ENCODE assay signal across 14 cellular contexts in the genomic region with DNA sequence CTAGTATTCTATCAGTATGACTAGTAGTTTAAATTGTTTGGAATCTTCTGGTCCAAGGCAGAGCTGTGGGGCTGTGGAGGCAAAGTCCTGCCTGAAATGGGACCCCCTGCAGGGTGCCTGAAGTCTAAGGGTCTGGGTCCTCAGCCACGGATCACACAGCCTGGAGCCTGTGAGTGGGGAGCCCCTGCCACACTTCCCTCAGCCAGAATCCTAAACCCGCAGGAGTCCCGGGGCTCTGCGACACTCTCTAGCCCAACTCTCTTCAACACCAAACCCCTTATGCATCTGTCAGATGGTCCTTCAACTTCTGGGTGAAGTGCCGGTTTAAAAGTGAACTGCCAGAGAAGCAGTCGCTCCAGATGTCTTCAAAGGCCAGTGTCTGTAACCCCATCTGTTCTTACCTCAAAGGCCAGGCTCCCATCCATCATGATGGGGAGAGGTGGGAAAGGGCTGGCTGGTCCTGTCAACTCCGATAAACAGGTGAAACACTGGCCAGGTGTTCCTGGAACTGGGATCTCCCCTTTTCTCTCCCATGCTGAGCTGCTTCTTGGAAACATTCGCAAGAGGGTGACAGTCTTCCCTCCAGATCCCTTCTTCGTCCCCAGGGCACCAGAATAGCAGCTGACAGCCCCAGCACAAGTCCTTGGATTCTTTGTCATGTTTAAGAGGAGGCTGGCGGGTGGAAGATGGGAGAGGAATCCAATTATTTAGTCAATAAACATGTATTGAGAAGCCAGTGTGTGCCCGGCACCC.
DNase-seq lines count a peak whose midpoint lies in the region; ATAC-seq and TF ChIP-seq lines count a peak whose summit lies in the region.
"Had no signal": no experiment of that assay in that cellular context is flagged by ENCODE, and none has a peak within 500 bp of the region (broad histone marks: within the 10 kb centered on the region; RNA-seq: fewer than 3 reads in every experiment).

No MANE protein-coding gene starts in this region.

- no peak for TF ChIP-seq CTCF in DND-41 (IDR thresholded peaks at IDR 0.05; ENCODE audit: borderline replicate concordance, extremely low read depth, low read length, poor library complexity, severe bottlenecking)

- peak overlapping the region; percentile 96 for H3K27ac ChIP-seq in DND-41 (ENCODE audit: low read length)
- H3K27ac ChIP-seq: 22Rv1, dorsolateral prefrontal cortex, lower lobe of right lung, right lobe of liver had no signal

- peak overlapping the region; percentile 58 for H3K9ac ChIP-seq in DND-41 (ENCODE audit: low read depth, low read length)
- H3K9ac ChIP-seq in NT2/D1 (ENCODE audit: insufficient read length, low read depth), result no peak overlapping the region

- no peaks in the 10 kb centered on the region for H4K20me1 ChIP-seq in DND-41 (ENCODE audit: insufficient read depth, low read length)

- H3K4me2 ChIP-seq in DND-41 (ENCODE audit: insufficient read depth, low read length), result peak overlapping the region; percentile 48

- DNase-seq in NCI-H2171 treated with DMSO at 0.1 percent for 48 hours (lab: John Stamatoyannopoulos, UW) (peak; percentile 67), NCI-H2171 (lab: John Stamatoyannopoulos, UW) (no peak), DND-41 (peak; percentile 84), NT2/D1 (ENCODE audit: low read depth, low spot score) (peak; percentile 43), islet precursor cell (peak; percentile 59)
- DNase-seq: dorsolateral prefrontal cortex, lower lobe of right lung, NCI-H226, right lobe of liver, trophoblast cell had no signal

- H3K27me3 ChIP-seq in DND-41 (ENCODE audit: insufficient read depth, low read length, poor library complexity), result no peaks in the 10 kb centered on the region
- peaks cover 14% of the 10 kb centered on the region for H3K27me3 ChIP-seq in NT2/D1 (ENCODE audit: insufficient read depth, insufficient read length)
- H3K27me3 ChIP-seq: right lobe of liver had no signal

- H3K9me3 ChIP-seq in DND-41 (ENCODE audit: insufficient read depth, low read length, severe bottlenecking) (peaks cover 22% of the 10 kb centered on the region), NT2/D1 (ENCODE audit: insufficient read depth, low read length) (peaks cover 9% of the 10 kb centered on the region; the same call in 1 of the 2 replicates)
- H3K9me3 ChIP-seq: lower lobe of right lung, right lobe of liver had no signal

- H3K36me3 ChIP-seq in DND-41 (ENCODE audit: insufficient read depth, low read length) (no peaks in the 10 kb centered on the region), NT2/D1 (ENCODE audit: insufficient read depth, insufficient read length, low read length) (no peaks in the 10 kb centered on the region)
- H3K36me3 ChIP-seq: lower lobe of right lung, right lobe of liver had no signal

- peak; percentile 48 for ATAC-seq in DND-41 (ENCODE audit: insufficient read depth, low read depth)
- no peak for ATAC-seq in HG03045 (IDR thresholded peaks at IDR 0.05; ENCODE audit: unreplicated experiment)
- no peak for ATAC-seq in HG03342 (IDR thresholded peaks at IDR 0.05; ENCODE audit: unreplicated experiment)
- ATAC-seq in GM21528 (IDR thresholded peaks at IDR 0.05; ENCODE audit: low FRiP score, unreplicated experiment), result no peak

- H3K79me2 ChIP-seq in DND-41 (ENCODE audit: insufficient read depth, low read length), result no peaks in the 10 kb centered on the region

- peaks cover 85% of the 10 kb centered on the region for H3K4me1 ChIP-seq in DND-41 (ENCODE audit: insufficient read depth, low read length)
- peaks cover 17% of the 10 kb centered on the region for H3K4me1 ChIP-seq in NT2/D1 (ENCODE audit: insufficient read depth, insufficient read length)

- H2AFZ ChIP-seq in DND-41 (ENCODE audit: low read depth, low read length), result no peak overlapping the region

- H3K4me3 ChIP-seq in DND-41 (ENCODE audit: low read depth in 1 of 2, low read length in 2 of 2) (peak overlapping the region in 1 of 2 experiments; percentile 25; a peak in 1 of 4 replicates), NT2/D1 (ENCODE audit: insufficient read length, low read depth) (no peak overlapping the region)
- H3K4me3 ChIP-seq: dorsolateral prefrontal cortex, lower lobe of right lung, right lobe of liver had no signal
